1 cellular context compared by ENCODE assay signal in the genomic region with DNA sequence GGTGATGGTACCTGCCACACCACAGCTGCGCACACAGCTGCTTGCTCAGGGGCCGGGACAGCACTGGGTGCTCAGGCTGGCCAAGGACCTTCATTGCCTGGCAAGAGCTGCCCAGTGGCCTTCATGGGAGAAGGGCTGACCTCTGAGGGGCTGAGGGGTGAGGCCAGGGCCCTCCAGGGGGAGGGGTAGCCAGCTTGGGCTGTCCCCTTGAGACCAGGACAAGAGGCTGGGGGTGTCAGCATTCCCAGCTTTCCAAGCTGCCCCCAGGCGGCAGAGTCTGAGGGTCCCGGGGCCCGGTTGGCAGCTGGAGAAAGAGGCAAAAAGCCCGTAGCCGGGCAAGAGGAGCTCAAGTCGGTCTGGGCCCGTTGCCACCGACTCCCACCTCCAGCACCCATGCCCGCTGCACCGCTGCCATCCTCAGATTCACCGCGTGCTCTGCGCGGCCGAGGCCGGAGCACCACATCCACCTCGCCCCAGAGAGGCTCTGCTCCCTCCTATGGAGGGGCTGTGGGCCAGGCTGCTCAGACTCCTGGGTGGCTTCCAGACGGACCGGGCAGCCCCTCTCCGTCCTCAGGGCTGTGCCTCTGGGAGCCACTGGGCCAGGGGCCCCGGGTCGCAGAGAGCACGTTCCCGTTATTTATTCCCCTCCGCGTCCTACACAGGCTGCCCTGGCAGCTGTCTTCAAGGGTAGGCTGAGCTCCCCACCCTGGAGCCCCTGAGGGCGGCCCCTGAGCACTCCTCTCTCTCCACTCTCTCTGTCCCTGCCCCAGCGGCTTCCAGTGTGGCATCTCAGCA.
TF ChIP-seq lines count a peak whose summit lies in the region.

No MANE protein-coding gene starts in this region.

TF ChIP-seq in IMR-90, 13 proteins besides CTCF, POLR2A, EP300 and RAD21:
- TF ChIP-seq USF2 (IDR thresholded peaks at IDR 0.05; ENCODE audit: low read depth, low read length) (no peak), MXI1 (IDR thresholded peaks at IDR 0.05; ENCODE audit: borderline replicate concordance, low read depth, low read length) (no peak), BHLHE40 (IDR thresholded peaks at IDR 0.05; ENCODE audit: low read depth, low read length) (no peak), FOS (IDR thresholded peaks at IDR 0.05; ENCODE audit: low read depth, low read length) (no peak), RFX5 (IDR thresholded peaks at IDR 0.05; ENCODE audit: low read depth, low read length) (no peak), ELK1 (IDR thresholded peaks at IDR 0.05; ENCODE audit: borderline replicate concordance, low read depth, low read length) (no peak), CEBPB (IDR thresholded peaks at IDR 0.05; ENCODE audit: low read depth, low read length) (no peak), SMC3 (IDR thresholded peaks at IDR 0.05; ENCODE audit: low read depth, low read length) (no peak), MAZ (IDR thresholded peaks at IDR 0.05; ENCODE audit: borderline replicate concordance, low read depth, low read length) (no peak)
